In the genomic region with DNA sequence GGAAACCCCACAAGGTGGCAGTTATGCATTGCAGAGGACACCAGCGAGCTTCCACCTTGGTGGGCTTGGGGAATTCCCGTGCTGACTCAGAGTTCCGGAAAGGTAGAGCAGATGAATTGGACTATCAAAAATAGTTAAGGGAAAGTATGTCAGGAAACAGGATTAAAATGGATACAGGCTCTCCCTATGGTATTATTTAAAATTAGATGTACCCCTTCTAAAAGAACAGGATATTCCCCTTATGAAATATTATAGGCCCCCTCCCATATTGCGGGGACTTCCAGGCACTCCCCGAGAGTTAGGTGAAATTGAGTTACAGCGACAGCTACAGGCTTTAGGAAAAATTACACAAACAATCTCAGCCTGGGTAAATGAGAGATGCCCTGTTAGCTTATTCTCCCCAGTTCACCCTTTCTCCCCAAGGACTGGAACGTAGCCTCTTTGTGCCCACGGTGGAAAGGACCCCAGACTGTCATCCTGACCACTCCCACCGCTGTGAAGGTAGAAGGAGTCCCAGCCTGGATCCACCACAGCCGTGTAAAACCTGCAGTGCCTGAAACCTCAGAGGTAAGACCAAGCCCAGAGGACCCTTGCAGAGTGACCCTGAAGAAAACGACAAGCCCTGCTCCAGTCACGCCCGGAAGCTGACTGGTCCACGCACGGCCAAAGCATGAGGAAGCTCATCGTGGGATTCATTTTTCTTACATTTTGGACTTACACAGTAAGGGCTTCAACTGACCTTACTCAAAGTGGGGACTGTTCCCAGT, we compare ENCODE assay signal across 8 cellular contexts. TPM values are rescaled to one million over a fixed set of nuclear protein-coding genes. Genes with fewer than 3 reads are reported as not detected.
DNase-seq lines count a peak whose midpoint lies in the region; ATAC-seq, FAIRE-seq and TF ChIP-seq lines count a peak whose summit lies in the region.
"Not testable (repeated sequence)": the region's sequence is repeated elsewhere in the genome, so short reads cannot be mapped to it uniquely, and the experiment has no call there.

No MANE protein-coding gene starts in this region.

- H3K4me3 Mint-ChIP-seq in Calu3 (ENCODE audit: low read depth, unreplicated experiment): peak overlapping the region; percentile 9
- H3K4me3 Mint-ChIP-seq in IgD-negative memory B cell: peak overlapping the region; percentile 32 to 78 (median 62)
- H3K4me3 Mint-ChIP-seq in WTC11: not testable (repeated sequence)
- peak overlapping the region; percentile 58 for H3K4me3 Mint-ChIP-seq in activated naive CD8-positive, alpha-beta T cell treated with anti-CD3 and anti-CD28 coated beads for 36 hours

- peak; percentile 59 for TF ChIP-seq CTCF in Calu3 (IDR thresholded peaks at IDR 0.05; ENCODE audit: unreplicated experiment)
- TF ChIP-seq CTCF in WTC11 (IDR thresholded peaks at IDR 0.05): peak; percentile 22; the same call in 1 of the 2 replicates
- TF ChIP-seq CTCF in epithelial cell of esophagus (IDR thresholded peaks at IDR 0.05; ENCODE audit: insufficient read depth, low read depth, low read length, missing control alignments): peak; percentile 39
- TF ChIP-seq CTCF in HepG2 (CRISPR knock-in tag; IDR thresholded peaks at IDR 0.05): peak; percentile 68
- peak; percentile 45 for TF ChIP-seq CTCF in psoas muscle (IDR thresholded peaks at IDR 0.05)
- TF ChIP-seq CTCF in tibial artery (IDR thresholded peaks at IDR 0.05): peak; percentile 38 to 51

- H3K27ac Mint-ChIP-seq in Calu3 (ENCODE audit: unreplicated experiment); WTC11: not testable (repeated sequence)
- peak overlapping the region; percentile 13 to 70 (median 49) for H3K27ac Mint-ChIP-seq in IgD-negative memory B cell
- H3K27ac Mint-ChIP-seq in activated naive CD8-positive, alpha-beta T cell treated with anti-CD3 and anti-CD28 coated beads for 36 hours: peak overlapping the region; percentile 70

- FAIRE-seq in HepG2 (lab: Jason Lieb, UNC): not testable (repeated sequence)

- peaks cover 13% of the 10 kb centered on the region for H3K4me1 ChIP-seq in HepG2 (ENCODE audit: insufficient read depth, low read length)
- H3K4me1 ChIP-seq in psoas muscle: not testable (repeated sequence)
- peaks cover 0 to 21% (median 1%) of the 10 kb centered on the region in 4 donors for H3K4me1 ChIP-seq in tibial artery

- peaks cover 0 to 46% of the 10 kb centered on the region in 2 experiments; a peak in 4 of 5 replicates for H3K27me3 ChIP-seq in HepG2 (ENCODE audit: control insufficient read depth in 1 of 2, insufficient read depth in 2 of 2, low read length in 2 of 2)
- not testable (repeated sequence) for H3K27me3 ChIP-seq in psoas muscle (ENCODE audit: insufficient read depth in 3 of 3, low read length in 2 of 3); tibial artery

- H4K20me1 ChIP-seq in HepG2 (ENCODE audit: insufficient read depth, low read length): not testable (repeated sequence)

- POLR2A ChIA-PET in WTC11 (lab: Charles Lee): interaction anchor here (0.9 kb wide), 2 partner anchors 58 to 152 kb away, joined by 3 to 4 read pairs; a partner anchor contains a TSS
- POLR2A ChIA-PET in HepG2 (lab: Yijun Ruan, JAX): not testable (repeated sequence)

- not testable (repeated sequence) for H3K9ac ChIP-seq in HepG2 (ENCODE audit: insufficient read depth, low read depth, low read length)

- not testable (repeated sequence) for ATAC-seq in WTC11, psoas muscle
- ATAC-seq in HepG2: peak; percentile 59

- H3K79me2 ChIP-seq in HepG2 (ENCODE audit: insufficient read depth, low read length): not testable (repeated sequence)

- intact Hi-C loops in Calu3 (cut with micrococcal nuclease; ENCODE audit: unreplicated experiment) (loop anchor here (2.0 kb wide), 1 partner anchor 109 kb away; no protein-coding TSS in a partner anchor), psoas muscle (cut with DNase I) (loop anchor here in 1 of 2 donors (2.0 kb wide), 1 partner anchor 179 kb away; no protein-coding TSS in a partner anchor)
- intact Hi-C loops in HepG2 (cut with micrococcal nuclease; ENCODE audit: unreplicated experiment); tibial artery (cut with DNase I; ENCODE audit: low total_unique reads): not testable (repeated sequence)

- in situ Hi-C loops in HepG2 (cut with HindIII; ENCODE audit: extremely low pct_ligation_motif_present, low pct_unique_long_range_greater_than_20kb): not testable (repeated sequence)

- not testable (repeated sequence) for TF ChIP-seq POLR2A in HepG2 (IDR thresholded peaks at IDR 0.05; ENCODE audit: insufficient read depth in 1 of 2, low read depth in 2 of 2, low read length in 2 of 2)

- not testable (repeated sequence) for H3K4me3 ChIP-seq in epithelial cell of esophagus (ENCODE audit: low read length); HepG2 (replicated peaks in 1 of 3; ENCODE audit: insufficient read depth in 1 of 3, low read depth in 2 of 3, low read length in 3 of 3); psoas muscle; tibial artery

- not testable (repeated sequence) for BruUV-seq in Calu3 (replicated peaks; lab: Mats Ljungman, UMichigan); HepG2 (replicated peaks; lab: Mats Ljungman, UMichigan)

- CTCF ChIA-PET in Calu3 (lab: Charles Lee) (interaction anchor here (0.7 to 1.5 kb wide), 9 partner anchors 9 to 181 kb away, joined by 3 to 6 read pairs (median 3); a partner anchor contains a TSS), WTC11 (lab: Charles Lee) (interaction anchor here (0.6 to 4.5 kb wide), 25 partner anchors 8 to 302 kb away, joined by 3 to 37 read pairs (median 5); no protein-coding TSS in a partner anchor), HepG2 (lab: Yijun Ruan, JAX; ENCODE audit: low intra/inter-chr PET ratio, low total read pairs) (interaction anchor here (1.3 to 2.2 kb wide), 2 partner anchors 108 to 178 kb away, joined by 4 to 17 read pairs; no protein-coding TSS in a partner anchor)

- not testable (repeated sequence) for H3K36me3 Mint-ChIP-seq in Calu3 (ENCODE audit: insufficient read depth, unreplicated experiment); IgD-negative memory B cell; activated naive CD8-positive, alpha-beta T cell treated with anti-CD3 and anti-CD28 coated beads for 36 hours
- peaks cover 27% of the 10 kb centered on the region for H3K36me3 Mint-ChIP-seq in WTC11

- peaks cover 11% of the 10 kb centered on the region for H3K27me3 Mint-ChIP-seq in Calu3 (ENCODE audit: unreplicated experiment)
- H3K27me3 Mint-ChIP-seq in IgD-negative memory B cell; WTC11 (ENCODE audit: low read depth): not testable (repeated sequence)
- peaks cover 13% of the 10 kb centered on the region for H3K27me3 Mint-ChIP-seq in activated naive CD8-positive, alpha-beta T cell treated with anti-CD3 and anti-CD28 coated beads for 36 hours

- not testable (repeated sequence) for H3K27ac ChIP-seq in HepG2 (ENCODE audit: extremely low read length, insufficient read depth, low read length); psoas muscle
- H3K27ac ChIP-seq in tibial artery: peak overlapping the region; percentile 41 to 56

- TF ChIP-seq RAD21 in HepG2 (CRISPR knock-in tag; IDR thresholded peaks at IDR 0.05): 0 out of 2 replicates have a peak, but pooled peaks have one; percentile 32

- not testable (repeated sequence) for H3K9me3 Mint-ChIP-seq in Calu3 (ENCODE audit: low read depth, unreplicated experiment); IgD-negative memory B cell; activated naive CD8-positive, alpha-beta T cell treated with anti-CD3 and anti-CD28 coated beads for 36 hours
- H3K9me3 Mint-ChIP-seq in WTC11: peaks cover 17% of the 10 kb centered on the region

- H3K4me1 Mint-ChIP-seq in Calu3 (ENCODE audit: low read depth, unreplicated experiment) (peaks cover 32% of the 10 kb centered on the region), IgD-negative memory B cell (peaks cover 7 to 22% (median 11%) of the 10 kb centered on the region in 3 donors), WTC11 (peaks cover 81% of the 10 kb centered on the region)
- peaks cover 18% of the 10 kb centered on the region for H3K4me1 Mint-ChIP-seq in activated naive CD8-positive, alpha-beta T cell treated with anti-CD3 and anti-CD28 coated beads for 36 hours

- not testable (repeated sequence) for H2AFZ ChIP-seq in HepG2 (ENCODE audit: low read length)

- not testable (repeated sequence) for H3K36me3 ChIP-seq in HepG2 (replicated peaks in 1 of 2; ENCODE audit: control insufficient read depth in 1 of 2, insufficient read depth in 2 of 2, low read length in 2 of 2); psoas muscle (ENCODE audit: insufficient read depth in 1 of 2, low read depth in 1 of 2); tibial artery

- 2% methylated on average over 16 of the region's 16 CpGs for WGBS in HepG2 (ENCODE audit: low lambda C conversion rate)
- 25 to 32% (median 29%) methylated on average over 16 of the region's 16 CpGs for WGBS in psoas muscle, 3 donors

- DNase-seq in Calu3; WTC11 (ENCODE audit: low spot score); epithelial cell of esophagus (ENCODE audit: low read depth); HepG2 (ENCODE audit: low spot score); tibial artery: not testable (repeated sequence)
- peak; percentile 61 for DNase-seq in activated naive CD8-positive, alpha-beta T cell treated with anti-CD3 and anti-CD28 coated beads for 36 hours
- peak in 1 of 2 donors; percentile 9 for DNase-seq in psoas muscle

- not testable (repeated sequence) for TF ChIP-seq EP300 in HepG2 (IDR thresholded peaks at IDR 0.05; ENCODE audit: low read depth in 2 of 2, low read length in 2 of 2); HepG2 (CRISPR knock-in tag; IDR thresholded peaks at IDR 0.05; ENCODE audit: borderline replicate concordance)

- not testable (repeated sequence) for H3K4me2 ChIP-seq in HepG2 (ENCODE audit: low read depth, low read length)

- H3K9me3 ChIP-seq in HepG2 (ENCODE audit: low read length): peaks cover 10% of the 10 kb centered on the region
- not testable (repeated sequence) for H3K9me3 ChIP-seq in psoas muscle, tibial artery

RNA-seq across cellular contexts. Expression of a gene that starts 10.3 kb away (rescaled TPM):
- 8.9 and 14.4 TPM in 2 replicates for total RNA-seq in Calu3 (2022)
- polyA plus RNA-seq in IgD-negative memory B cell: 3.3 TPM
- 151 to 197 TPM (median 194 TPM) in 3 replicates for total RNA-seq in WTC11 (2021)
- under 1 TPM; 0.14 to 0.25 TPM for total RNA-seq in activated naive CD8-positive, alpha-beta T cell treated with anti-CD3 and anti-CD28 coated beads for 36 hours
- 0.24 TPM in 1 of 2 replicates, not detected in the other for total RNA-seq in HepG2 (2016; rRNA removed; fragmentation: Illumina TruSeq; extraction: Trizol)
- 0.18 TPM in 1 of 2 replicates, not detected in the other for total RNA-seq in HepG2 (2016; cell fraction: cytosol; rRNA removed; fragmentation: Illumina TruSeq; extraction: Trizol; ENCODE audit: low read depth)
- 0.13 and 0.24 TPM in 2 replicates for total RNA-seq in HepG2 (2016; cell fraction: insoluble cytoplasmic fraction; rRNA removed; fragmentation: Illumina TruSeq; extraction: Trizol)
- 0.07 and 0.19 TPM in 2 replicates for total RNA-seq in HepG2 (2016; cell fraction: membrane; rRNA removed; fragmentation: Illumina TruSeq; extraction: Trizol)
- 0.28 and 0.59 TPM in 2 replicates for total RNA-seq in HepG2 (2016; cell fraction: nucleus; rRNA removed; fragmentation: Illumina TruSeq; extraction: Trizol)
- 0.04 and 0.12 TPM in 2 replicates for polyA plus RNA-seq in HepG2 (2011; rRNA removed)
- polyA plus RNA-seq in HepG2 (2011; cell fraction: cytosol; rRNA removed): 0.12 and 0.30 TPM in 2 replicates
- polyA plus RNA-seq in HepG2 (2011; cell fraction: nucleus; rRNA removed): 0.21 and 0.24 TPM in 2 replicates
- polyA plus RNA-seq in HepG2 (2012): 0.07 TPM in 1 of 2 replicates, not detected in the other
- 0.03 and 0.06 TPM in 2 replicates for polyA plus RNA-seq in HepG2 (2016; cell fraction: cytosol; fragmentation: Illumina TruSeq; extraction: Trizol; ENCODE audit: low read depth)
- 0.20 TPM in 1 of 2 replicates, not detected in the other for polyA plus RNA-seq in HepG2 (2016; cell fraction: insoluble cytoplasmic fraction; fragmentation: Illumina TruSeq; extraction: Trizol; ENCODE audit: low read depth)
- 0.10 and 0.13 TPM in 2 replicates for polyA plus RNA-seq in HepG2 (2016; cell fraction: membrane; fragmentation: Illumina TruSeq; extraction: Trizol; ENCODE audit: low read depth)
- 0.40 and 0.51 TPM in 2 replicates for polyA plus RNA-seq in HepG2 (2016; cell fraction: nucleus; fragmentation: Illumina TruSeq; extraction: Trizol; ENCODE audit: insufficient read depth, low read depth)
- polyA minus RNA-seq in HepG2 (2011; rRNA and poly(A)+ RNA removed; ENCODE audit: low replicate concordance): 0.09 and 1.4 TPM in 2 replicates
- polyA minus RNA-seq in HepG2 (2011; cell fraction: cytosol; rRNA and poly(A)+ RNA removed): 0.35 and 0.59 TPM in 2 replicates
- polyA minus RNA-seq in HepG2 (2011; cell fraction: nucleus; rRNA and poly(A)+ RNA removed): 0.64 TPM in 1 of 2 replicates, not detected in the other
- total RNA-seq in psoas muscle: 1 to 10 TPM in 1 of 4 donors, under 1 TPM in 3; 0.29 to 1.7 (median 0.63) TPM
- polyA plus RNA-seq in psoas muscle: under 1 TPM; 0.03 to 0.26 (median 0.03) TPM

RNA-seq across cellular contexts. Expression of a gene that starts 58.5 kb away (rescaled TPM):
- total RNA-seq in Calu3 (2022) (694 and 719 TPM in 2 replicates), WTC11 (2021) (944 to 1,223 TPM (median 1,004 TPM) in 3 replicates), HepG2 (2016; rRNA removed; fragmentation: Illumina TruSeq; extraction: Trizol) (779 and 1,144 TPM in 2 replicates), psoas muscle (100 to 1,000 TPM; 331 to 632 (median 572) TPM)
- polyA plus RNA-seq in IgD-negative memory B cell (523 TPM), HepG2 (2011; rRNA removed) (91.5 and 105 TPM in 2 replicates), psoas muscle (100 to 1,000 TPM; 221 to 382 (median 359) TPM)
- total RNA-seq in activated naive CD8-positive, alpha-beta T cell treated with anti-CD3 and anti-CD28 coated beads for 36 hours: 1,000 to 10,000 TPM; 2,049 to 2,118 TPM
- total RNA-seq in HepG2 (2016; cell fraction: cytosol; rRNA removed; fragmentation: Illumina TruSeq; extraction: Trizol; ENCODE audit: low read depth): 61.7 and 76.7 TPM in 2 replicates
- total RNA-seq in HepG2 (2016; cell fraction: insoluble cytoplasmic fraction; rRNA removed; fragmentation: Illumina TruSeq; extraction: Trizol): 790 and 1,072 TPM in 2 replicates
- 128 and 141 TPM in 2 replicates for total RNA-seq in HepG2 (2016; cell fraction: membrane; rRNA removed; fragmentation: Illumina TruSeq; extraction: Trizol)
- total RNA-seq in HepG2 (2016; cell fraction: nucleus; rRNA removed; fragmentation: Illumina TruSeq; extraction: Trizol): 591 and 635 TPM in 2 replicates
- 50.8 and 75.9 TPM in 2 replicates for polyA plus RNA-seq in HepG2 (2011; cell fraction: cytosol; rRNA removed)
- polyA plus RNA-seq in HepG2 (2011; cell fraction: nucleus; rRNA removed): 99.7 and 139 TPM in 2 replicates
- polyA plus RNA-seq in HepG2 (2012): 351 and 573 TPM in 2 replicates
- 29.0 and 32.7 TPM in 2 replicates for polyA plus RNA-seq in HepG2 (2016; cell fraction: cytosol; fragmentation: Illumina TruSeq; extraction: Trizol; ENCODE audit: low read depth)
- polyA plus RNA-seq in HepG2 (2016; cell fraction: insoluble cytoplasmic fraction; fragmentation: Illumina TruSeq; extraction: Trizol; ENCODE audit: low read depth): 1,733 and 1,875 TPM in 2 replicates
- polyA plus RNA-seq in HepG2 (2016; cell fraction: membrane; fragmentation: Illumina TruSeq; extraction: Trizol; ENCODE audit: low read depth): 54.0 and 78.7 TPM in 2 replicates
- polyA plus RNA-seq in HepG2 (2016; cell fraction: nucleus; fragmentation: Illumina TruSeq; extraction: Trizol; ENCODE audit: insufficient read depth, low read depth): 1,027 and 1,033 TPM in 2 replicates
- 22.3 and 47.2 TPM in 2 replicates for polyA minus RNA-seq in HepG2 (2011; rRNA and poly(A)+ RNA removed; ENCODE audit: low replicate concordance)
- 85.0 and 124 TPM in 2 replicates for polyA minus RNA-seq in HepG2 (2011; cell fraction: cytosol; rRNA and poly(A)+ RNA removed)
- 218 and 248 TPM in 2 replicates for polyA minus RNA-seq in HepG2 (2011; cell fraction: nucleus; rRNA and poly(A)+ RNA removed)
